33 cellular contexts compared by ENCODE assay signal in genomic region chr5:5116953-5117352, GRCh38. TPM values are rescaled to one million over a fixed set of nuclear protein-coding genes. Genes with fewer than 3 reads are reported as not detected.
DNase-seq lines count a peak whose midpoint lies in the region; ATAC-seq and TF ChIP-seq lines count a peak whose summit lies in the region.
"Had no signal": no experiment of that assay in that cellular context is flagged by ENCODE, and none has a peak within 500 bp of the region (broad histone marks: within the 10 kb centered on the region; RNA-seq: fewer than 3 reads in every experiment).

No MANE protein-coding gene starts in this region.

- no peaks in the 10 kb centered on the region for H3K4me1 Mint-ChIP-seq in activated T-helper 17 cell treated with anti-CD3 and anti-CD28 coated beads, Interleukin-2, amount 50 U/mL, for 72 hours
- no peaks in the 10 kb centered on the region for H3K4me1 Mint-ChIP-seq in activated CD8-positive, alpha-beta memory T cell treated with anti-CD3 and anti-CD28 coated beads, Interleukin-2, amount 10 ng/mL, durations not matched to agents 7 days and 5 days
- H3K4me1 Mint-ChIP-seq in activated T-helper 1 cell treated with anti-CD3 and anti-CD28 coated beads, Interleukin-12 subunit alpha, Interleukin-12 subunit beta, Interleukin-2, Interleukin-4 antibody, amounts not matched to agents 30 ng/mL and 10 ng/mL and 1 ng/mL, durations not matched to agents 14 hours and 24 hours and 36 hours (ENCODE audit: low read depth) = no peaks in the 10 kb centered on the region
- H3K4me1 Mint-ChIP-seq: activated B cell treated with CpG ODN at 0.5 μM for 24 hours; activated CD4-positive, alpha-beta memory T cell treated with anti-CD3 and anti-CD28 coated beads, Interleukin-2, amount 10 ng/mL, durations not matched to agents 7 days and 5 days; central memory CD8-positive, alpha-beta T cell; naive B cell had no signal

- H3K9me3 Mint-ChIP-seq in activated T-helper 17 cell treated with anti-CD3 and anti-CD28 coated beads, Interleukin-2, amount 50 U/mL, for 72 hours = peaks cover 14% of the 10 kb centered on the region
- H3K9me3 Mint-ChIP-seq in activated CD8-positive, alpha-beta memory T cell treated with anti-CD3 and anti-CD28 coated beads, Interleukin-2, amount 10 ng/mL, durations not matched to agents 7 days and 5 days (ENCODE audit: low read depth) = no peaks in the 10 kb centered on the region
- H3K9me3 Mint-ChIP-seq in activated T-helper 1 cell treated with anti-CD3 and anti-CD28 coated beads, Interleukin-12 subunit alpha, Interleukin-12 subunit beta, Interleukin-2, Interleukin-4 antibody, amounts not matched to agents 30 ng/mL and 10 ng/mL and 1 ng/mL, durations not matched to agents 14 hours and 24 hours and 36 hours = peaks cover 6% of the 10 kb centered on the region
- H3K9me3 Mint-ChIP-seq: activated CD4-positive, alpha-beta memory T cell treated with anti-CD3 and anti-CD28 coated beads, Interleukin-2, amount 10 ng/mL, durations not matched to agents 7 days and 5 days had no signal

- H3K36me3 Mint-ChIP-seq in activated T-helper 17 cell treated with anti-CD3 and anti-CD28 coated beads, Interleukin-2, amount 50 U/mL, for 72 hours (ENCODE audit: low read depth) = no peaks in the 10 kb centered on the region
- no peaks in the 10 kb centered on the region for H3K36me3 Mint-ChIP-seq in activated CD8-positive, alpha-beta memory T cell treated with anti-CD3 and anti-CD28 coated beads, Interleukin-2, amount 10 ng/mL, durations not matched to agents 7 days and 5 days
- no peaks in the 10 kb centered on the region for H3K36me3 Mint-ChIP-seq in activated T-helper 1 cell treated with anti-CD3 and anti-CD28 coated beads, Interleukin-12 subunit alpha, Interleukin-12 subunit beta, Interleukin-2, Interleukin-4 antibody, amounts not matched to agents 30 ng/mL and 10 ng/mL and 1 ng/mL, durations not matched to agents 14 hours and 24 hours and 36 hours (ENCODE audit: low read depth)
- H3K36me3 Mint-ChIP-seq: naive B cell had no signal

- H3K4me3 Mint-ChIP-seq in activated T-helper 17 cell treated with anti-CD3 and anti-CD28 coated beads, Interleukin-2, amount 50 U/mL, for 72 hours = no peak overlapping the region
- no peak overlapping the region for H3K4me3 Mint-ChIP-seq in activated CD8-positive, alpha-beta memory T cell treated with anti-CD3 and anti-CD28 coated beads, Interleukin-2, amount 10 ng/mL, durations not matched to agents 7 days and 5 days
- H3K4me3 Mint-ChIP-seq in activated T-helper 1 cell treated with anti-CD3 and anti-CD28 coated beads, Interleukin-12 subunit alpha, Interleukin-12 subunit beta, Interleukin-2, Interleukin-4 antibody, amounts not matched to agents 30 ng/mL and 10 ng/mL and 1 ng/mL, durations not matched to agents 14 hours and 24 hours and 36 hours = no peak overlapping the region
- H3K4me3 Mint-ChIP-seq: activated B cell treated with CpG ODN at 0.5 μM for 24 hours; activated CD4-positive, alpha-beta memory T cell treated with anti-CD3 and anti-CD28 coated beads, Interleukin-2, amount 10 ng/mL, durations not matched to agents 7 days and 5 days; central memory CD8-positive, alpha-beta T cell; naive B cell had no signal

- no peak overlapping the region for H3K4me3 ChIP-seq in GM12865 (ENCODE audit: low read depth, low read length)
- H3K4me3 ChIP-seq: heart right ventricle, ovary, right atrium auricular region, stomach, tibial nerve had no signal

- CTCF ChIA-PET in activated CD8-positive, alpha-beta memory T cell treated with anti-CD3 and anti-CD28 coated beads, Interleukin-2, amount 10 ng/mL, durations not matched to agents 7 days and 5 days (lab: Charles Lee) = no interaction called here
- CTCF ChIA-PET in GM10248 (lab: Yijun Ruan, JAX) = no interaction called here

- no peak overlapping the region for H3K27ac Mint-ChIP-seq in activated T-helper 17 cell treated with anti-CD3 and anti-CD28 coated beads, Interleukin-2, amount 50 U/mL, for 72 hours
- H3K27ac Mint-ChIP-seq in activated CD8-positive, alpha-beta memory T cell treated with anti-CD3 and anti-CD28 coated beads, Interleukin-2, amount 10 ng/mL, durations not matched to agents 7 days and 5 days = no peak overlapping the region
- H3K27ac Mint-ChIP-seq in activated T-helper 1 cell treated with anti-CD3 and anti-CD28 coated beads, Interleukin-12 subunit alpha, Interleukin-12 subunit beta, Interleukin-2, Interleukin-4 antibody, amounts not matched to agents 30 ng/mL and 10 ng/mL and 1 ng/mL, durations not matched to agents 14 hours and 24 hours and 36 hours = no peak overlapping the region
- H3K27ac Mint-ChIP-seq: activated B cell treated with CpG ODN at 0.5 μM for 24 hours; activated CD4-positive, alpha-beta memory T cell treated with anti-CD3 and anti-CD28 coated beads, Interleukin-2, amount 10 ng/mL, durations not matched to agents 7 days and 5 days; naive B cell had no signal

- intact Hi-C loops in activated T-helper 1 cell treated with anti-CD3 and anti-CD28 coated beads, Interleukin-12 subunit alpha, Interleukin-12 subunit beta, Interleukin-2, Interleukin-4 antibody, amounts not matched to agents 30 ng/mL and 10 ng/mL and 1 ng/mL, durations not matched to agents 14 hours and 24 hours and 36 hours (cut with micrococcal nuclease) = no loop called here

- TF ChIP-seq CTCF in GM12865 (IDR thresholded peaks at IDR 0.05; ENCODE audit: insufficient read depth, low read depth, low read length, missing control alignments) = no peak
- no peak for TF ChIP-seq CTCF in GM10248 (IDR thresholded peaks at IDR 0.05; ENCODE audit: control extremely low read depth, extremely low read depth, low read depth, missing control alignments)

- DNase-seq in GM12865 (ENCODE audit: low read depth) = peak; percentile 31
- DNase-seq in activated CD8-positive, alpha-beta memory T cell treated with anti-CD3 and anti-CD28 coated beads, Interleukin-2, amount 10 ng/mL, durations not matched to agents 7 days and 5 days = no peak
- DNase-seq in activated T-helper 1 cell treated with anti-CD3 and anti-CD28 coated beads, Interleukin-12 subunit alpha, Interleukin-12 subunit beta, Interleukin-2, Interleukin-4 antibody, amounts not matched to agents 30 ng/mL and 10 ng/mL and 1 ng/mL, durations not matched to agents 14 hours and 24 hours and 36 hours (ENCODE audit: low spot score) = no peak
- no peak for DNase-seq in GM10248 (ENCODE audit: extremely low spot score)
- DNase-seq: activated B cell treated with CpG ODN at 0.5 μM for 24 hours; activated CD4-positive, alpha-beta memory T cell treated with anti-CD3 and anti-CD28 coated beads, Interleukin-2, amount 10 ng/mL, durations not matched to agents 7 days and 5 days; activated naive CD4-positive, alpha-beta T cell treated with Interleukin-2 at 50 U/mL for 16 hours; activated T-cell treated with anti-CD3 and anti-CD28 coated beads, Interleukin-2, amount 50 U/mL, for 1 hour; aorta; DND-41; GOT3; heart right ventricle; Karpas-422; left colon; mesendoderm; MV-4-11; naive B cell; NCI-H2171; NCI-H748 treated with DMSO at 0.1 percent for 48 hours; OCI-M1; ovary; Right ventricle myocardium superior; stimulated activated CD4-positive, alpha-beta T cell treated with anti-CD3 and anti-CD28 coated beads, Interleukin-4, amount 100 ng/mL, for 4 hours; stomach had no signal

- POLR2A ChIA-PET in GM10248 (lab: Yijun Ruan, JAX) = no interaction called here

- ATAC-seq in GM18861 (IDR thresholded peaks at IDR 0.05; ENCODE audit: unreplicated experiment) = peak; percentile 75
- ATAC-seq in HG02759 (IDR thresholded peaks at IDR 0.05; ENCODE audit: unreplicated experiment) = peak; percentile 47
- peak; percentile 77 for ATAC-seq in activated T-helper 17 cell treated with anti-CD3 and anti-CD28 coated beads, Interleukin-2, amount 50 U/mL, for 72 hours (replicated peaks)
- ATAC-seq in HG03378 (IDR thresholded peaks at IDR 0.05; ENCODE audit: unreplicated experiment) = no peak
- no peak for ATAC-seq in activated CD8-positive, alpha-beta memory T cell treated with anti-CD3 and anti-CD28 coated beads, Interleukin-2, amount 10 ng/mL, durations not matched to agents 7 days and 5 days
- ATAC-seq: heart right ventricle, left colon had no signal

- H3K27me3 Mint-ChIP-seq in activated T-helper 17 cell treated with anti-CD3 and anti-CD28 coated beads, Interleukin-2, amount 50 U/mL, for 72 hours = peaks cover 22% of the 10 kb centered on the region
- no peaks in the 10 kb centered on the region for H3K27me3 Mint-ChIP-seq in activated CD8-positive, alpha-beta memory T cell treated with anti-CD3 and anti-CD28 coated beads, Interleukin-2, amount 10 ng/mL, durations not matched to agents 7 days and 5 days
- no peaks in the 10 kb centered on the region for H3K27me3 Mint-ChIP-seq in activated T-helper 1 cell treated with anti-CD3 and anti-CD28 coated beads, Interleukin-12 subunit alpha, Interleukin-12 subunit beta, Interleukin-2, Interleukin-4 antibody, amounts not matched to agents 30 ng/mL and 10 ng/mL and 1 ng/mL, durations not matched to agents 14 hours and 24 hours and 36 hours (ENCODE audit: insufficient read depth)
- H3K27me3 Mint-ChIP-seq: activated B cell treated with CpG ODN at 0.5 μM for 24 hours; activated CD4-positive, alpha-beta memory T cell treated with anti-CD3 and anti-CD28 coated beads, Interleukin-2, amount 10 ng/mL, durations not matched to agents 7 days and 5 days had no signal

RNA-seq across cellular contexts. Expression of gene ADAMTS16, which starts 23.2 kb away (rescaled TPM):
- total RNA-seq in activated T-helper 17 cell treated with anti-CD3 and anti-CD28 coated beads, Interleukin-2, amount 50 U/mL, for 72 hours = not detected
- total RNA-seq in activated CD8-positive, alpha-beta memory T cell treated with anti-CD3 and anti-CD28 coated beads, Interleukin-2, amount 10 ng/mL, durations not matched to agents 7 days and 5 days = not detected
- not detected in 2 replicates for total RNA-seq in activated T-helper 1 cell treated with anti-CD3 and anti-CD28 coated beads, Interleukin-12 subunit alpha, Interleukin-12 subunit beta, Interleukin-2, Interleukin-4 antibody, amounts not matched to agents 30 ng/mL and 10 ng/mL and 1 ng/mL, durations not matched to agents 14 hours and 24 hours and 36 hours
- total RNA-seq: activated B cell treated with CpG ODN at 0.5 μM for 24 hours; activated CD4-positive, alpha-beta memory T cell treated with anti-CD3 and anti-CD28 coated beads, Interleukin-2, amount 10 ng/mL, durations not matched to agents 7 days and 5 days; dermis microvascular lymphatic vessel endothelial cell; endothelial cell of umbilical vein; right atrium auricular region had no signal

Comparison
In these comparisons a context has a peak if more than half of its experiments do, and no peak if none do; other contexts are left out.
1. ATAC-seq: peak in GM18861 (single experiment), HG02759 (single experiment) and activated T-helper 17 cell treated with anti-CD3 and anti-CD28 coated beads, Interleukin-2, amount 50 U/mL, for 72 hours (single experiment); none in HG03378 (single experiment) and activated CD8-positive, alpha-beta memory T cell treated with anti-CD3 and anti-CD28 coated beads, Interleukin-2, amount 10 ng/mL, durations not matched to agents 7 days and 5 days (single experiment).